ENCODE assay signal across 8 cellular contexts in the genomic region with DNA sequence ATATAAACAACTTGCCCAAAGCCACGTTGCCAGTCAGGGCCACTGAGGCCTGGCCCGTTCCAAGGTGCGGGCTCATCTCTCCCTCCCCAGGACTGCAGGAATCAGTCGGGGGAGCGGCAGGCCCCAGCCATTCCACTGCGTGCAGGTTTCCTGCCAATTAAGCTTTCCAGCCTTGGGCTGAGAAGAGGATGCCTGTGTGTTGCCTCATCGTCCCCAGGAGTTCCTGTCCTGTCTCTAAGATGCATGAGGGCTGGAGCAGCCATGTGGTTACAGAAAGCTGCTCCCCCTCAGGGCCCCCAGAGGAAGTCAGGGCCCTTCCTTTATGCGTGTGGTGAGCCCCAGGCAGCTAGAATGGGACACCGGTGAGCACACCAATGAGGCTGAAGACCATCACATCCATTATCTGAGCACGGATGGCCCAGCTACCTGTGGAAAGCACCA. TPM values are rescaled to one million over a fixed set of nuclear protein-coding genes. Genes with fewer than 3 reads are reported as not detected.
DNase-seq lines count a peak whose midpoint lies in the region; ATAC-seq and TF ChIP-seq lines count a peak whose summit lies in the region.
"Not testable (repeated sequence)": the region's sequence is repeated elsewhere in the genome, so short reads cannot be mapped to it uniquely, and the experiment has no call there.

No MANE protein-coding gene starts in this region.

- TF ChIP-seq CTCF in HFFc6 (IDR thresholded peaks at IDR 0.05); Peyer's patch (IDR thresholded peaks at IDR 0.05): not testable (repeated sequence)

- peak in 4 of 5 donors; percentile 12 to 63 (median 30) for DNase-seq in CD4-positive, alpha-beta memory T cell
- peak; percentile 57 for DNase-seq in HFFc6
- peak in 2 of 3 donors; percentile 49 to 82 for DNase-seq in Peyer's patch
- peak; percentile 90 for DNase-seq in activated CD8-positive, alpha-beta memory T cell treated with anti-CD3 and anti-CD28 coated beads, Interleukin-2, amount 10 ng/mL, durations not matched to agents 7 days and 5 days
- peak; percentile 66 for DNase-seq in Right ventricle myocardium inferior (ENCODE audit: missing footprints)
- DNase-seq in stimulated activated CD8-positive, alpha-beta memory T cell treated with anti-CD3 and anti-CD28 coated beads, Interleukin-4, amount 100 ng/mL, for 48 hours: peak; percentile 42

- not testable (repeated sequence) for H3K4me1 ChIP-seq in CD4-positive, alpha-beta memory T cell (ENCODE audit: insufficient read depth, low read length); Peyer's patch

- ATAC-seq in GM19035 (IDR thresholded peaks at IDR 0.05; ENCODE audit: unreplicated experiment) (peak; percentile 40), HG03571 (IDR thresholded peaks at IDR 0.05; ENCODE audit: unreplicated experiment) (peak; percentile 56)
- ATAC-seq in activated CD8-positive, alpha-beta memory T cell treated with anti-CD3 and anti-CD28 coated beads, Interleukin-2, amount 10 ng/mL, durations not matched to agents 7 days and 5 days: peak; percentile 63
- not testable (repeated sequence) for ATAC-seq in Right ventricle myocardium inferior

- not testable (repeated sequence) for H3K9me3 ChIP-seq in CD4-positive, alpha-beta memory T cell (ENCODE audit: control insufficient read depth in 1 of 2, low read length in 2 of 2); Peyer's patch

- not testable (repeated sequence) for H3K36me3 ChIP-seq in CD4-positive, alpha-beta memory T cell (ENCODE audit: insufficient read depth, low read length); Peyer's patch

- peak overlapping the region in 1 of 7 donors; percentile 94 for H3K27ac Mint-ChIP-seq in CD4-positive, alpha-beta memory T cell
- H3K27ac Mint-ChIP-seq in HFFc6: not testable (repeated sequence)
- H3K27ac Mint-ChIP-seq in activated CD8-positive, alpha-beta memory T cell treated with anti-CD3 and anti-CD28 coated beads, Interleukin-2, amount 10 ng/mL, durations not matched to agents 7 days and 5 days: peak overlapping the region; percentile 86

- not testable (repeated sequence) for H3K27ac ChIP-seq in CD4-positive, alpha-beta memory T cell (ENCODE audit: low read depth, low read length)
- peak overlapping the region in 3 of 4 donors; percentile 5 to 53 (median 49) for H3K27ac ChIP-seq in Peyer's patch

- H3K27me3 ChIP-seq in CD4-positive, alpha-beta memory T cell (ENCODE audit: insufficient read depth, low read length); Peyer's patch: not testable (repeated sequence)

- intact Hi-C loops in CD4-positive, alpha-beta memory T cell (cut with micrococcal nuclease); Right ventricle myocardium inferior (cut with DNase I): not testable (repeated sequence)

- H3K4me3 Mint-ChIP-seq in CD4-positive, alpha-beta memory T cell; HFFc6: not testable (repeated sequence)
- peak overlapping the region; percentile 50 for H3K4me3 Mint-ChIP-seq in activated CD8-positive, alpha-beta memory T cell treated with anti-CD3 and anti-CD28 coated beads, Interleukin-2, amount 10 ng/mL, durations not matched to agents 7 days and 5 days

- not testable (repeated sequence) for H3K4me3 ChIP-seq in CD4-positive, alpha-beta memory T cell (ENCODE audit: low read length in 2 of 2); Peyer's patch

- not testable (repeated sequence) for H3K36me3 Mint-ChIP-seq in CD4-positive, alpha-beta memory T cell; HFFc6 (ENCODE audit: low read depth); activated CD8-positive, alpha-beta memory T cell treated with anti-CD3 and anti-CD28 coated beads, Interleukin-2, amount 10 ng/mL, durations not matched to agents 7 days and 5 days

- POLR2A ChIA-PET in CD4-positive, alpha-beta memory T cell (lab: Charles Lee; ENCODE audit: partially characterized antibody): not testable (repeated sequence)

- H3K4me1 Mint-ChIP-seq in CD4-positive, alpha-beta memory T cell: peaks cover 7 to 14% (median 8%) of the 10 kb centered on the region in 4 donors
- peaks cover 42% of the 10 kb centered on the region for H3K4me1 Mint-ChIP-seq in HFFc6 (ENCODE audit: low read depth)
- peaks cover 37% of the 10 kb centered on the region for H3K4me1 Mint-ChIP-seq in activated CD8-positive, alpha-beta memory T cell treated with anti-CD3 and anti-CD28 coated beads, Interleukin-2, amount 10 ng/mL, durations not matched to agents 7 days and 5 days

- not testable (repeated sequence) for TF ChIP-seq POLR2A in Peyer's patch (IDR thresholded peaks at IDR 0.05)

- CTCF ChIA-PET in CD4-positive, alpha-beta memory T cell (lab: Charles Lee; ENCODE audit: partially characterized antibody); activated CD8-positive, alpha-beta memory T cell treated with anti-CD3 and anti-CD28 coated beads, Interleukin-2, amount 10 ng/mL, durations not matched to agents 7 days and 5 days (lab: Charles Lee): not testable (repeated sequence)

- H3K9me3 Mint-ChIP-seq in CD4-positive, alpha-beta memory T cell; HFFc6; activated CD8-positive, alpha-beta memory T cell treated with anti-CD3 and anti-CD28 coated beads, Interleukin-2, amount 10 ng/mL, durations not matched to agents 7 days and 5 days (ENCODE audit: low read depth): not testable (repeated sequence)

- H3K27me3 Mint-ChIP-seq in CD4-positive, alpha-beta memory T cell; HFFc6 (ENCODE audit: insufficient read depth); activated CD8-positive, alpha-beta memory T cell treated with anti-CD3 and anti-CD28 coated beads, Interleukin-2, amount 10 ng/mL, durations not matched to agents 7 days and 5 days: not testable (repeated sequence)

RNA-seq across cellular contexts. Expression of a gene that starts 57.7 kb away (rescaled TPM):
- 10 to 100 TPM; 71.1 to 92.8 TPM for total RNA-seq in CD4-positive, alpha-beta memory T cell
- polyA plus RNA-seq in CD4-positive, alpha-beta memory T cell: 100 to 1,000 TPM; 122 to 175 TPM
- 100 to 1,000 TPM; 147 to 176 (median 151) TPM for total RNA-seq in HFFc6 (2021; fragmentation: NEBNext Ultra II Directional; extraction: Animal tissue kit (Norgen Biotek cat#: 25700))
- total RNA-seq in Peyer's patch: 10 to 100 TPM; 59.2 to 75.8 (median 70.3) TPM
- total RNA-seq in activated CD8-positive, alpha-beta memory T cell treated with anti-CD3 and anti-CD28 coated beads, Interleukin-2, amount 10 ng/mL, durations not matched to agents 7 days and 5 days: 10 to 100 TPM; 86.6 to 93.4 TPM
- 43.7 TPM for total RNA-seq in Right ventricle myocardium inferior

Comparison
In these comparisons a context has a peak if more than half of its experiments do, and no peak if none do; other contexts are left out.
1. DNase-seq: peak in every context shown above with its lines; median percentile 90 in activated CD8-positive, alpha-beta memory T cell treated with anti-CD3 and anti-CD28 coated beads, Interleukin-2, amount 10 ng/mL, durations not matched to agents 7 days and 5 days; 66 in Right ventricle myocardium inferior; 66 in Peyer's patch; 57 in HFFc6; 42 in stimulated activated CD8-positive, alpha-beta memory T cell treated with anti-CD3 and anti-CD28 coated beads, Interleukin-4, amount 100 ng/mL, for 48 hours; 30 in CD4-positive, alpha-beta memory T cell.